24 cellular contexts compared by ENCODE assay signal in the genomic region with DNA sequence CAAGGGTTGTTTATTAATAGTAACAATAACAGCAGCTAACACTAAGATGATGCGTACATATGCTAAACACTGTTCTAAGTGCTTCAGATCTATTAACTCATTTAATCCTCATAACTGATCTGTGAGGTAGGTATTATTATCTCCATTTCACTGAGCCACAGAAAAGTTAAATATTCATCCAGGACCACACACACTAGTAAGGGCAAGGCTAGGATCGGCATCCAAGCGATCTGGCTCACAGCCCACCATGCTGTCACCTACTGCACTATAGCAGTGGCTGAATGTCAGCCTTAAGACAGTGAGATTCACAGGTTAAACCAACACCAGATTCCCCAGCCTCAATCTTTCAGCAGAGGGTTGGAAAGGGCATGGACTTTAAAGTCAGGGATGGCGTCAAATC.
A peak's percentile ranks its signal among the peaks of the same experiment; 100 is the strongest.
DNase-seq lines count a peak whose midpoint lies in the region; ATAC-seq, FAIRE-seq and TF ChIP-seq lines count a peak whose summit lies in the region.
"Had no signal": no experiment of that assay in that cellular context is flagged by ENCODE, and none has a peak within 500 bp of the region (broad histone marks: within the 10 kb centered on the region; RNA-seq: fewer than 3 reads in every experiment).

No MANE protein-coding gene starts in this region.

- H3K9me3 Mint-ChIP-seq in mesothelial cell of epicardium = no peaks in the 10 kb centered on the region

- H4K20me1 ChIP-seq in HepG2 (ENCODE audit: insufficient read depth, low read length) = no peaks in the 10 kb centered on the region

- WGBS in right lobe of liver (ENCODE audit: insufficient coverage, low coverage, low lambda C conversion rate, missing lambda C conversion rate) = 57% methylated on average over 4 of the region's 4 CpGs
- 94% methylated on average over 4 of the region's 4 CpGs for WGBS in HepG2 (ENCODE audit: low lambda C conversion rate)

- peaks cover 39% of the 10 kb centered on the region for H3K4me1 Mint-ChIP-seq in mesothelial cell of epicardium

- FAIRE-seq in HepG2 (lab: Jason Lieb, UNC) = no peak
- FAIRE-seq: HTR-8/SVneo had no signal

- no peak overlapping the region for H3K4me2 ChIP-seq in HepG2 (ENCODE audit: low read depth, low read length)
- H3K4me2 ChIP-seq: KMS-11 had no signal

- no peak overlapping the region for H3K4me3 ChIP-seq in right lobe of liver
- H3K4me3 ChIP-seq in HepG2 (replicated peaks in 1 of 3; ENCODE audit: insufficient read depth in 1 of 3, low read depth in 2 of 3, low read length in 3 of 3) = no peak overlapping the region
- no peak overlapping the region for H3K4me3 ChIP-seq in breast epithelium
- H3K4me3 ChIP-seq: GM23248, SJCRH30 had no signal

- no peaks in the 10 kb centered on the region for H3K27me3 Mint-ChIP-seq in mesothelial cell of epicardium (ENCODE audit: low read depth)

- H3K27me3 ChIP-seq in right lobe of liver = no peaks in the 10 kb centered on the region
- H3K27me3 ChIP-seq in HepG2 (ENCODE audit: control insufficient read depth in 1 of 2, insufficient read depth in 2 of 2, low read length in 2 of 2) = no peaks in the 10 kb centered on the region
- no peaks in the 10 kb centered on the region for H3K27me3 ChIP-seq in breast epithelium
- H3K27me3 ChIP-seq: SJCRH30 had no signal

- peaks cover 0 to 4% (median 0%) of the 10 kb centered on the region in 4 donors for H3K36me3 ChIP-seq in right lobe of liver
- peaks cover 0 to 11% of the 10 kb centered on the region in 2 experiments; a peak in 1 of 5 replicates for H3K36me3 ChIP-seq in HepG2 (replicated peaks in 1 of 2; ENCODE audit: control insufficient read depth in 1 of 2, insufficient read depth in 2 of 2, low read length in 2 of 2)
- H3K36me3 ChIP-seq in breast epithelium = no peaks in the 10 kb centered on the region

- H3K4me3 Mint-ChIP-seq in mesothelial cell of epicardium = no peak overlapping the region

- no peaks in the 10 kb centered on the region for H3K79me2 ChIP-seq in HepG2 (ENCODE audit: insufficient read depth, low read length)

- in situ Hi-C loops in HepG2 (cut with HindIII; ENCODE audit: extremely low pct_ligation_motif_present, low pct_unique_long_range_greater_than_20kb) = no loop called here

- ATAC-seq in right lobe of liver (peak; percentile 35 to 58 (median 40)), HepG2 (no peak), HG02588 (IDR thresholded peaks at IDR 0.05; ENCODE audit: unreplicated experiment) (no peak)

- CTCF ChIA-PET in HepG2 (lab: Yijun Ruan, JAX; ENCODE audit: low intra/inter-chr PET ratio, low total read pairs) = no interaction called here

- H3K4me1 ChIP-seq in right lobe of liver (peaks cover 0 to 16% (median 0%) of the 10 kb centered on the region in 4 donors), HepG2 (ENCODE audit: insufficient read depth, low read length) (peaks cover 2% of the 10 kb centered on the region; the same call in 1 of the 2 replicates), breast epithelium (no peaks in the 10 kb centered on the region)

- TF ChIP-seq POLR2A in right lobe of liver (IDR thresholded peaks at IDR 0.05) (no peak), HepG2 (IDR thresholded peaks at IDR 0.05; ENCODE audit: insufficient read depth in 1 of 2, low read depth in 2 of 2, low read length in 2 of 2) (no peak), breast epithelium (IDR thresholded peaks at IDR 0.05) (no peak)

- POLR2A ChIA-PET in HepG2 (lab: Yijun Ruan, JAX) = no interaction called here

- no peak for TF ChIP-seq CTCF in right lobe of liver (IDR thresholded peaks at IDR 0.05)
- TF ChIP-seq CTCF in HepG2 (CRISPR knock-in tag; IDR thresholded peaks at IDR 0.05) = no peak
- TF ChIP-seq CTCF in mesothelial cell of epicardium (IDR thresholded peaks at IDR 0.05; ENCODE audit: unreplicated experiment) = no peak
- no peak for TF ChIP-seq CTCF in breast epithelium (IDR thresholded peaks at IDR 0.05)

- H3K9me3 ChIP-seq in right lobe of liver (no peaks in the 10 kb centered on the region), HepG2 (ENCODE audit: low read length) (no peaks in the 10 kb centered on the region), breast epithelium (no peaks in the 10 kb centered on the region)
- H3K9me3 ChIP-seq: SJCRH30 had no signal

- no peaks in the 10 kb centered on the region for H3K36me3 Mint-ChIP-seq in mesothelial cell of epicardium

- BruUV-seq in HepG2 (replicated peaks; lab: Mats Ljungman, UMichigan) = no TSS peak

- TF ChIP-seq RAD21 in HepG2 (CRISPR knock-in tag; IDR thresholded peaks at IDR 0.05) = no peak

- TF ChIP-seq EP300 in HepG2 (IDR thresholded peaks at IDR 0.05; ENCODE audit: low read depth in 2 of 2, low read length in 2 of 2) (no peak), HepG2 (CRISPR knock-in tag; IDR thresholded peaks at IDR 0.05; ENCODE audit: borderline replicate concordance) (no peak)

- H2AFZ ChIP-seq in HepG2 (ENCODE audit: low read length) = no peak overlapping the region
- H2AFZ ChIP-seq: GM23248 had no signal

- H3K9ac ChIP-seq in HepG2 (ENCODE audit: insufficient read depth, low read depth, low read length) = no peak overlapping the region
- H3K9ac ChIP-seq: GM23248, KMS-11 had no signal

- intact Hi-C loops in right lobe of liver (cut with DNase I) = loop anchor here in 1 of 2 donors (10.0 kb wide), 1 partner anchor 79 kb away; no protein-coding TSS in a partner anchor
- intact Hi-C loops in HepG2 (cut with micrococcal nuclease; ENCODE audit: unreplicated experiment) = loop anchor here (5.0 kb wide), 1 partner anchor 124 kb away; no protein-coding TSS in a partner anchor
- intact Hi-C loops in breast epithelium (cut with DNase I; ENCODE audit: low total_unique reads) = no loop called here

- no peak overlapping the region for H3K27ac ChIP-seq in right lobe of liver
- no peak overlapping the region for H3K27ac ChIP-seq in HepG2 (ENCODE audit: extremely low read length, insufficient read depth, low read length)
- no peak overlapping the region for H3K27ac ChIP-seq in breast epithelium
- H3K27ac ChIP-seq: C4-2B, GM23248, KMS-11, SJCRH30 had no signal

- H3K27ac Mint-ChIP-seq in mesothelial cell of epicardium = peak overlapping the region; percentile 71

- DNase-seq in right lobe of liver (peak in 1 of 3 donors; percentile 52), HepG2 (ENCODE audit: low spot score) (no peak), glomerular visceral epithelial cell (ENCODE audit: extremely low spot score) (peak; percentile 82), mesothelial cell of epicardium (ENCODE audit: low spot score in 2 of 2, unreplicated experiment in 2 of 2) (no peak), breast epithelium (ENCODE audit: low spot score in 2 of 2) (no peak), occipital lobe (lab: John Stamatoyannopoulos, UW) (no peak), retina (no peak)
- DNase-seq: EL; GM23248; HCEC 1CT; IMR-90; NCI-H1105; NCI-H146; NCI-H2081; NCI-H2171; NCI-H345; NCI-H524; NCI-H774; NK-92 treated with Interleukin-12 subunit alpha and Interleukin-12 subunit beta, amount 100 ng/mL, for 24 hours; SJCRH30 had no signal

TF ChIP-seq in HepG2, 621 proteins besides CTCF, POLR2A, EP300 and RAD21:
- TF ChIP-seq MEF2D (CRISPR knock-in tag; IDR thresholded peaks at IDR 0.05) = no peak
- TF ChIP-seq NFIC (IDR thresholded peaks at IDR 0.05; ENCODE audit: low read length) = no peak
- no peak for TF ChIP-seq ZNF441 (CRISPR knock-in tag; IDR thresholded peaks at IDR 0.05; ENCODE audit: borderline replicate concordance)
- TF ChIP-seq FIP1L1 (IDR thresholded peaks at IDR 0.05; ENCODE audit: borderline replicate concordance, insufficient read depth, low read depth, low read length) = no peak
- TF ChIP-seq, protein P1, sequence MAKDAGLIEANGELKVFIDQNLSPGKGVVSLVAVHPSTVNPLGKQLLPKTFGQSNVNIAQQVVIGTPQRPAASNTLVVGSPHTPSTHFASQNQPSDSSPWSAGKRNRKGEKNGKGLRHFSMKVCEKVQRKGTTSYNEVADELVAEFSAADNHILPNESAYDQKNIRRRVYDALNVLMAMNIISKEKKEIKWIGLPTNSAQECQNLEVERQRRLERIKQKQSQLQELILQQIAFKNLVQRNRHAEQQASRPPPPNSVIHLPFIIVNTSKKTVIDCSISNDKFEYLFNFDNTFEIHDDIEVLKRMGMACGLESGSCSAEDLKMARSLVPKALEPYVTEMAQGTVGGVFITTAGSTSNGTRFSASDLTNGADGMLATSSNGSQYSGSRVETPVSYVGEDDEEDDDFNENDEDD (CRISPR knock-in tag; IDR thresholded peaks at IDR 0.05; ENCODE audit: borderline replicate concordance) = no peak
- TF ChIP-seq ZNF121 (CRISPR knock-in tag; IDR thresholded peaks at IDR 0.05) = no peak
- no peak for TF ChIP-seq ZNF550 (CRISPR knock-in tag; IDR thresholded peaks at IDR 0.05; ENCODE audit: borderline replicate concordance)
- no peak for TF ChIP-seq ZFP41 (CRISPR knock-in tag; IDR thresholded peaks at IDR 0.05; ENCODE audit: borderline replicate concordance)
- no peak for TF ChIP-seq HNRNPL (IDR thresholded peaks at IDR 0.05; ENCODE audit: low read depth, low read length)
TF ChIP-seq in HepG2: peak in this region for 0.

Comparison
In these comparisons a context has a peak if more than half of its experiments do, and no peak if none do; other contexts are left out.
1. ATAC-seq: peak in right lobe of liver (4 of 4); none in HepG2 (single experiment) and HG02588 (single experiment).